15 cellular contexts compared by ENCODE assay signal in genomic region chr5:58932057-58932594, GRCh38.
DNase-seq lines count a peak whose midpoint lies in the region; ATAC-seq and TF ChIP-seq lines count a peak whose summit lies in the region.
"Had no signal": no experiment of that assay in that cellular context is flagged by ENCODE, and none has a peak within 500 bp of the region (broad histone marks: within the 10 kb centered on the region; RNA-seq: fewer than 3 reads in every experiment).

No MANE protein-coding gene starts in this region.

- H3K27me3 ChIP-seq in esophagus muscularis mucosa = no peaks in the 10 kb centered on the region
- H3K27me3 ChIP-seq: BLaER1 treated with 17β-estradiol and CSF1 and Interleukin-3, amounts not matched to agents 10 nM and 100 nM had no signal

- no peaks in the 10 kb centered on the region for H3K36me3 Mint-ChIP-seq in activated naive CD4-positive, alpha-beta T cell treated with anti-CD3 and anti-CD28 coated beads, Interleukin-2, amount 50 U/mL, for 24 hours
- peaks cover 0 to 6% of the 10 kb centered on the region in 2 donors for H3K36me3 Mint-ChIP-seq in activated naive CD4-positive, alpha-beta T cell treated with anti-CD3 and anti-CD28 coated beads, Interleukin-2, amount 50 U/mL, for 72 hours
- H3K36me3 Mint-ChIP-seq: CD4-positive, CD25-positive, alpha-beta regulatory T cell had no signal

- WGBS in esophagus muscularis mucosa = 89% methylated on average over 4 of the region's 4 CpGs

- H3K4me1 ChIP-seq in esophagus muscularis mucosa = no peaks in the 10 kb centered on the region
- H3K4me1 ChIP-seq: BLaER1 treated with 17β-estradiol and CSF1 and Interleukin-3, amounts not matched to agents 10 nM and 100 nM had no signal

- H3K9me3 Mint-ChIP-seq in activated naive CD4-positive, alpha-beta T cell treated with anti-CD3 and anti-CD28 coated beads, Interleukin-2, amount 50 U/mL, for 24 hours = no peaks in the 10 kb centered on the region
- H3K9me3 Mint-ChIP-seq in activated naive CD4-positive, alpha-beta T cell treated with anti-CD3 and anti-CD28 coated beads, Interleukin-2, amount 50 U/mL, for 72 hours = peaks cover 5 to 16% of the 10 kb centered on the region in 2 donors

- TF ChIP-seq EP300 in esophagus muscularis mucosa (IDR thresholded peaks at IDR 0.05) = no peak

- intact Hi-C loops in esophagus muscularis mucosa (cut with DNase I) = no loop called here

- TF ChIP-seq CTCF in esophagus muscularis mucosa (IDR thresholded peaks at IDR 0.05) = no peak

- peak overlapping the region; percentile 1 for H3K27ac Mint-ChIP-seq in activated naive CD4-positive, alpha-beta T cell treated with anti-CD3 and anti-CD28 coated beads, Interleukin-2, amount 50 U/mL, for 24 hours
- H3K27ac Mint-ChIP-seq in activated naive CD4-positive, alpha-beta T cell treated with anti-CD3 and anti-CD28 coated beads, Interleukin-2, amount 50 U/mL, for 72 hours = peak overlapping the region in 1 of 2 donors; percentile 20

- TF ChIP-seq POLR2A in esophagus muscularis mucosa (IDR thresholded peaks at IDR 0.05; ENCODE audit: low read depth) = no peak

- H3K9me3 ChIP-seq in esophagus muscularis mucosa = no peaks in the 10 kb centered on the region
- H3K9me3 ChIP-seq: BLaER1 treated with 17β-estradiol and CSF1 and Interleukin-3, amounts not matched to agents 10 nM and 100 nM had no signal

- no peaks in the 10 kb centered on the region for H3K27me3 Mint-ChIP-seq in activated naive CD4-positive, alpha-beta T cell treated with anti-CD3 and anti-CD28 coated beads, Interleukin-2, amount 50 U/mL, for 24 hours

- ATAC-seq in activated naive CD4-positive, alpha-beta T cell treated with anti-CD3 and anti-CD28 coated beads, Interleukin-2, amount 50 U/mL, for 72 hours = no peak
- ATAC-seq in GM21737 (IDR thresholded peaks at IDR 0.05; ENCODE audit: unreplicated experiment) = no peak
- ATAC-seq: HCT116 had no signal

- H3K4me3 ChIP-seq in esophagus muscularis mucosa = no peak overlapping the region
- H3K4me3 ChIP-seq: BLaER1 treated with 17β-estradiol and CSF1 and Interleukin-3, amounts not matched to agents 10 nM and 100 nM had no signal

- H3K4me3 Mint-ChIP-seq in activated naive CD4-positive, alpha-beta T cell treated with anti-CD3 and anti-CD28 coated beads, Interleukin-2, amount 50 U/mL, for 24 hours = no peak overlapping the region
- H3K4me3 Mint-ChIP-seq: CD4-positive, CD25-positive, alpha-beta regulatory T cell had no signal

- H3K27ac ChIP-seq in esophagus muscularis mucosa (replicated peaks in 1 of 4) = no peak overlapping the region
- H3K27ac ChIP-seq: BLaER1 treated with 17β-estradiol and CSF1 and Interleukin-3, amounts not matched to agents 10 nM and 100 nM had no signal

- H3K4me1 Mint-ChIP-seq in activated naive CD4-positive, alpha-beta T cell treated with anti-CD3 and anti-CD28 coated beads, Interleukin-2, amount 50 U/mL, for 24 hours = peaks cover 34% of the 10 kb centered on the region

- no peak for DNase-seq in activated naive CD4-positive, alpha-beta T cell treated with anti-CD3 and anti-CD28 coated beads, Interleukin-2, amount 50 U/mL, for 72 hours (ENCODE audit: low spot score in 2 of 2)
- DNase-seq in NCI-H510A (lab: John Stamatoyannopoulos, UW) (peak; percentile 6), esophagus muscularis mucosa (ENCODE audit: extremely low spot score) (peak; percentile 34), NCI-H1092 treated with DMSO at 0.1 percent for 48 hours (lab: John Stamatoyannopoulos, UW) (no peak), HuH-7 (ENCODE audit: low spot score) (no peak)
- DNase-seq: 8988T; ACHN; CD4-positive, CD25-positive, alpha-beta regulatory T cell; DMS79 treated with DMSO at 0.1 percent for 48 hours; EL; IMR-90 had no signal

- no peaks in the 10 kb centered on the region for H3K36me3 ChIP-seq in esophagus muscularis mucosa
- H3K36me3 ChIP-seq: BLaER1 treated with 17β-estradiol and CSF1 and Interleukin-3, amounts not matched to agents 10 nM and 100 nM had no signal

Comparison
In these comparisons a context has a peak if more than half of its experiments do, and no peak if none do; other contexts are left out.
1. DNase-seq: peak in NCI-H510A (single experiment) and esophagus muscularis mucosa (single experiment); none in activated naive CD4-positive, alpha-beta T cell treated with anti-CD3 and anti-CD28 coated beads, Interleukin-2, amount 50 U/mL, for 72 hours (0 of 2), NCI-H1092 treated with DMSO at 0.1 percent for 48 hours (single experiment) and HuH-7 (single experiment).